Comparison of ENCODE assay signal across 1 cellular context in genomic region chr2:174593574-174594203, GRCh38.
A peak's percentile ranks its signal among the peaks of the same experiment; 100 is the strongest.
TF ChIP-seq lines count a peak whose summit lies in the region.

No MANE protein-coding gene starts in this region.

TF ChIP-seq in K562, 482 proteins besides CTCF, POLR2A, EP300 and RAD21 (continued from another document and continues in another):
- TF ChIP-seq DEAF1 (CRISPR knock-in tag; IDR thresholded peaks at IDR 0.05) (no peak), ZBTB11 (CRISPR knock-in tag; IDR thresholded peaks at IDR 0.05) (no peak), ATF1 (CRISPR knock-in tag; IDR thresholded peaks at IDR 0.05) (no peak), ATF1 (tag; IDR thresholded peaks at IDR 0.05) (0 out of 2 replicates have a peak, but pooled peaks have one; percentile 16), ZBED1 (IDR thresholded peaks at IDR 0.05) (no peak), RBM14 (IDR thresholded peaks at IDR 0.05; ENCODE audit: borderline replicate concordance, insufficient read depth, low read depth, low read length) (no peak), IFI16 (CRISPR knock-in tag; IDR thresholded peaks at IDR 0.05) (no peak), MBD2 (IDR thresholded peaks at IDR 0.05; ENCODE audit: borderline replicate concordance, low read depth) (no peak), ZNF444 (CRISPR knock-in tag; IDR thresholded peaks at IDR 0.05) (no peak), ZNF124 (CRISPR knock-in tag; IDR thresholded peaks at IDR 0.05) (no peak), SMC3 (conservative IDR thresholded peaks at IDR 0.05; ENCODE audit: insufficient read depth, low read depth, low read length) (no peak), ZNF146 (CRISPR knock-in tag; IDR thresholded peaks at IDR 0.05; ENCODE audit: unreplicated experiment) (no peak), ZNF780A (CRISPR knock-in tag; IDR thresholded peaks at IDR 0.05) (no peak), RBM15 (IDR thresholded peaks at IDR 0.05; ENCODE audit: insufficient read depth, low read length) (no peak), ZNF655 (CRISPR knock-in tag; IDR thresholded peaks at IDR 0.05) (no peak), CEBPG (CRISPR knock-in tag; IDR thresholded peaks at IDR 0.05) (peak; percentile 64), CEBPG (tag; conservative IDR thresholded peaks at IDR 0.05 in 1 of 2, IDR thresholded peaks at IDR 0.05 in 1 of 2) (peak; percentile 32 to 77; a peak in 3 of 4 replicates), PTRF (tag; IDR thresholded peaks at IDR 0.05) (no peak), DLX4 (CRISPR knock-in tag; IDR thresholded peaks at IDR 0.05) (no peak), SRSF9 (IDR thresholded peaks at IDR 0.05; ENCODE audit: borderline replicate concordance, low read depth, low read length) (no peak), ZNF584 (CRISPR knock-in tag; IDR thresholded peaks at IDR 0.05; ENCODE audit: low read depth) (peak; percentile 50; the same call in 1 of the 2 replicates), YY1 (IDR thresholded peaks at IDR 0.05; ENCODE audit: borderline replicate concordance in 1 of 3, control insufficient read depth in 1 of 3, extremely low read depth in 1 of 3, insufficient read depth in 3 of 3, insufficient read length in 1 of 3, insufficient replicate concordance in 2 of 3, low read depth in 1 of 3, low read length in 2 of 3) (peak in 1 of 3 experiments; percentile 28), MGA (IDR thresholded peaks at IDR 0.05) (0 out of 2 replicates have a peak, but pooled peaks have one; percentile 12), ZNF583 (CRISPR knock-in tag; IDR thresholded peaks at IDR 0.05) (no peak), ZNF589 (CRISPR knock-in tag; IDR thresholded peaks at IDR 0.05; ENCODE audit: low read depth) (peak; percentile 86), MEIS2 (IDR thresholded peaks at IDR 0.05; ENCODE audit: partially characterized antibody) (no peak), TAF9B (IDR thresholded peaks at IDR 0.05; ENCODE audit: partially characterized antibody) (no peak), MYC (IDR thresholded peaks at IDR 0.05; ENCODE audit: low read depth, low read length) (no peak), MYC (CRISPR knock-in tag; IDR thresholded peaks at IDR 0.05; ENCODE audit: borderline replicate concordance, low read depth) (no peak), POLR2AphosphoS2 (IDR thresholded peaks at IDR 0.05; ENCODE audit: low read length) (no peak), CBX5 (IDR thresholded peaks at IDR 0.05; ENCODE audit: borderline replicate concordance, low read depth) (no peak), AFF4 (CRISPR knock-in tag; IDR thresholded peaks at IDR 0.05) (no peak), CREB5 (CRISPR knock-in tag; IDR thresholded peaks at IDR 0.05) (no peak)
